8 cellular contexts compared by ENCODE assay signal in the genomic region with DNA sequence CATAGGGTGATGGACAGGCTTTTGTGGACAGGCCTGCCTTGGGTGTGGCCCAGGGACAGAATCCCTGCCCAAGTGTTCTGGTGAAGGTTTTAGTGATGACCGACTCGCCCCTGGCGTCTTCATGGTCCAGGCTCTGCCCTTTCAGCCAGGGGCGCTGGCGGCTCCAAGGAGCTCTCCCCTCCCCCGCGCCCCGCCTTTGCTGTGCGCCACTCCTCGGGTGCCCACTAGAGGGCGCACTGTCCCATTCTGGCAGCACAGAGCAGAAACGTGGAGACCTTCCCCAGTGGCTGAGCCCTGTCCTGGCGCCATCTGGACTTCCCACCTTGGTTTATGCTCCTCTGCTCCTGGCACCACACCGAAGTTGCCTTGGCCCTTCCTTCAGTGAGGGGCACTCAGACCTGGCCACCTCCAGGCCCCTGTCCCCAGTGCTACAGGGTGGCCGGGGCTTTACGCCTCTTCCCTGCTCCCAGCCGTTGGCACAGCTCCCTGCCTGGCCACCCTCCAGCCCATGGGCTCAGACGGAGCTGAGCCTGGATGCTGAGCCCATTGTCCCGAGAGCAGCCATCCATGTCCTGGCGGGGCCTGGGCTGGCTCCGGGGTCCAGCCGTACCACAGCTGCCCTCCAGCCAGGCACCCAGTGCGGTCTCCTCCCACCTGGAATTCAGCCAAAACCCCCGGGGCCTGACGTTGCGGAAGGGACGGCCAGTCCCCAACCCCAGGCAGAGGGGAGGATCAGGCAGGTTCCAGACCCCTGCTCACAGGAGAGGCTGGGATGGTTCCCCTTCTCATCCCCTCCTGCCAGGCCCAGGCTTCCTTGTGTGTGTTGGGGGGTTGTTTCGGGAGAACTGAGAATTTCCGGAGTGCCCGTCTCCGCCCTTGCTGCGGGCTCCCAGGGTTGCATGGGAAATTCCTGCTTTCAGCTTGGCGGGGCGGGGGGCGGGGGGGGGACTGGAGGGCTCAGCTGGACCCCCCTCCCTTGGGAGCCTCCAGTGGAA. TPM values are rescaled to one million over a fixed set of nuclear protein-coding genes. Genes with fewer than 3 reads are reported as not detected.
A peak's percentile ranks its signal among the peaks of the same experiment; 100 is the strongest.
DNase-seq lines count a peak whose midpoint lies in the region; ATAC-seq lines count a peak whose summit lies in the region.

No MANE protein-coding gene starts in this region.

- no peak overlapping the region for H3K18ac ChIP-seq in mesendoderm (ENCODE audit: low read length)

- H3K36me3 ChIP-seq in mesendoderm (ENCODE audit: control insufficient read depth, insufficient read depth, low read length), result no peaks in the 10 kb centered on the region

- H3K4me1 ChIP-seq in mesendoderm (ENCODE audit: control insufficient read depth, low read depth, low read length), result peaks cover 9% of the 10 kb centered on the region

- peak overlapping the region; percentile 24 for H3K23ac ChIP-seq in mesendoderm (ENCODE audit: low read length)

- H2BK5ac ChIP-seq in mesendoderm (ENCODE audit: low read length), result no peak overlapping the region

- H3K4me3 ChIP-seq in mesendoderm (ENCODE audit: low read length), result no peak overlapping the region

- peak overlapping the region; percentile 64 for H3K9ac ChIP-seq in mesendoderm (ENCODE audit: low read length)

- H3K4ac ChIP-seq in mesendoderm (ENCODE audit: low read depth, low read length), result no peak overlapping the region

- no peak overlapping the region for H4K5ac ChIP-seq in mesendoderm (ENCODE audit: low read length)

- H3K79me2 ChIP-seq in mesendoderm (ENCODE audit: control insufficient read depth, insufficient read depth, low read length), result no peaks in the 10 kb centered on the region

- H3K56ac ChIP-seq in mesendoderm (ENCODE audit: low read length), result peak overlapping the region; percentile 85

- H3K4me1 Mint-ChIP-seq in effector memory CD8-positive, alpha-beta T cell (ENCODE audit: low read depth in 2 of 2), result peaks cover 54 to 55% of the 10 kb centered on the region in 2 donors

- ATAC-seq in GM19324 (IDR thresholded peaks at IDR 0.05; ENCODE audit: low FRiP score, unreplicated experiment), result peak; percentile 52
- peak; percentile 45 for ATAC-seq in effector memory CD8-positive, alpha-beta T cell (replicated peaks)

- DNase-seq in AML-193 (lab: John Stamatoyannopoulos, UW), result peak; percentile 71 to 79
- DNase-seq in HS-5 (ENCODE audit: low read depth), result peak; percentile 48
- peak; percentile 39 for DNase-seq in NK-92 (lab: John Stamatoyannopoulos, UW; ENCODE audit: unreplicated experiment)
- peak; percentile 83 to 95 (median 94) for DNase-seq in activated CD8-positive, alpha-beta memory T cell treated with anti-CD3 and anti-CD28 coated beads for 48 hours (ENCODE audit: low read depth in 2 of 3, low spot score in 2 of 3)
- peak; percentile 93 to 96 (median 95) for DNase-seq in effector memory CD8-positive, alpha-beta T cell
- peak; percentile 95 for DNase-seq in mesendoderm
- peak; percentile 87 for DNase-seq in stimulated activated CD8-positive, alpha-beta memory T cell treated with anti-CD3 and anti-CD28 coated beads, Interleukin-15, amount 100 ng/mL, for 24 hours (ENCODE audit: low read depth)

- H2BK15ac ChIP-seq in mesendoderm (replicated peaks; ENCODE audit: low read depth), result no peak overlapping the region

- no peaks in the 10 kb centered on the region for H3K27me3 Mint-ChIP-seq in effector memory CD8-positive, alpha-beta T cell

- peak overlapping the region; percentile 44 for H3K4me2 ChIP-seq in mesendoderm (ENCODE audit: low read length)

- H2BK120ac ChIP-seq in mesendoderm (ENCODE audit: low read depth, low read length), result no peak overlapping the region

- no CpG with 5 or more reads among the region's 35 CpGs for WGBS in mesendoderm (ENCODE audit: extremely low coverage, insufficient coverage, low lambda C conversion rate)

- H3K4me3 Mint-ChIP-seq in effector memory CD8-positive, alpha-beta T cell, result peak overlapping the region; percentile 80 to 82

- no peak overlapping the region for H4K8ac ChIP-seq in mesendoderm (ENCODE audit: low read depth, low read length)

- no peaks in the 10 kb centered on the region for H3K79me1 ChIP-seq in mesendoderm (ENCODE audit: low read length)

- peak overlapping the region; percentile 100 for H3K27ac Mint-ChIP-seq in effector memory CD8-positive, alpha-beta T cell

- peaks cover 3% of the 10 kb centered on the region for H3K27me3 ChIP-seq in mesendoderm (ENCODE audit: insufficient read depth, low read length, poor library complexity)

- peaks cover 0 to 3% of the 10 kb centered on the region in 2 donors for H3K9me3 Mint-ChIP-seq in effector memory CD8-positive, alpha-beta T cell

- peaks cover 85% of the 10 kb centered on the region for H3K36me3 Mint-ChIP-seq in effector memory CD8-positive, alpha-beta T cell (ENCODE audit: insufficient read depth)

- H3K27ac ChIP-seq in mesendoderm (ENCODE audit: low read depth, low read length), result no peak overlapping the region

- H2AK5ac ChIP-seq in mesendoderm (ENCODE audit: low read length), result no peak overlapping the region

RNA-seq across cellular contexts. Expression of a gene that starts 5.6 kb away (rescaled TPM):
- 8.8 TPM for polyA plus RNA-seq in mesendoderm (2013, experiment 1 of 2)
- polyA plus RNA-seq in mesendoderm (2013, experiment 2 of 2), result 8.3 TPM

RNA-seq across cellular contexts. Expression of a gene that starts 6.5 kb away (rescaled TPM):
- 8.3 TPM for polyA plus RNA-seq in mesendoderm (2013, experiment 1 of 2)
- 7.8 TPM for polyA plus RNA-seq in mesendoderm (2013, experiment 2 of 2)

RNA-seq across cellular contexts. Expression of a gene that starts 9.9 kb away (rescaled TPM):
- polyA plus RNA-seq in mesendoderm (2013, experiment 1 of 2), result 4.5 TPM
- 3.9 TPM for polyA plus RNA-seq in mesendoderm (2013, experiment 2 of 2)

RNA-seq across cellular contexts. Expression of a gene that starts 45.3 kb away (rescaled TPM):
- 0.06 TPM for polyA plus RNA-seq in mesendoderm (2013, experiment 1 of 2)
- polyA plus RNA-seq in mesendoderm (2013, experiment 2 of 2), result 0.04 TPM

Comparison
In these comparisons a context has a peak if more than half of its experiments do, and no peak if none do; other contexts are left out.
1. DNase-seq: peak in every context shown above with its lines; median percentile 95 in effector memory CD8-positive, alpha-beta T cell; 95 in mesendoderm; 94 in activated CD8-positive, alpha-beta memory T cell treated with anti-CD3 and anti-CD28 coated beads for 48 hours; 87 in stimulated activated CD8-positive, alpha-beta memory T cell treated with anti-CD3 and anti-CD28 coated beads, Interleukin-15, amount 100 ng/mL, for 24 hours; 75 in AML-193; 48 in HS-5; 39 in NK-92.